In the genomic region with DNA sequence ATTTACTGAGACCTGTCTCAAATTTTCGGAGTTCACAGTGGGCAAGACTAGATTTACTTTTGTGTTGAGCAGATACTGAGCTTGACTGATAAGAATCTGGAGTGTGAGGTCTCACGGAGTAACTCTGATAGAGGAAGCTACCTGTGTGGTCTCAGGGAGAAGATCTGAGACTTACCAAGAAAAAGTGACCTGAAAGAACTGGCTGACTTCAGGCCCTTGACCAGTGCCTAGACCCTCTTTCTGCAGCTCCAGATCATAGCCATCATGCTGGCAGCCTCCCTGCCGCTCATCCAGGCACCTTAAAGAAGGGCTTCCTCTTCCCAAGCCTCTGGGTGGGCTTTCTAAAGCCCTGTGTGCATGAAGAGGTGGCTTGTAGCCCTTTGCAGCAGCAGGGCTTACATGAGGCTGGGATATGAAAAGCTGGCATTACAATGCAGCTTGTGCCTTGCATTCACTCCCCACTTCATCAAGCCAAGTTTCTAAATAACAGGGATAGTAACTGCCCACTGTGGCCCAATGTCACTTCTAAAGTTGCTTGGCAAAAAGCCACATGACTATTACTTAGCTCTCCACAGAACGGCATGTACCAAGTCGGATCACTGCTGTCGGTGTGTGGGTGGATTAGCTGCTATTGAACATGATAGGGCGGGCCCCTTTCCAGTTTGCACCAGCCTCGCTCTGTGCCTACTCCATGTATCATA, we compare ENCODE assay signal across 8 cellular contexts.
DNase-seq lines count a peak whose midpoint lies in the region; ATAC-seq and TF ChIP-seq lines count a peak whose summit lies in the region.
"Not testable (repeated sequence)": the region's sequence is repeated elsewhere in the genome, so short reads cannot be mapped to it uniquely, and the experiment has no call there.

No MANE protein-coding gene starts in this region.

- H2BK5ac ChIP-seq in IMR-90 (ENCODE audit: low read depth, low read length, poor library complexity, severe bottlenecking), result not testable (repeated sequence)

- not testable (repeated sequence) for H3K4ac ChIP-seq in IMR-90 (ENCODE audit: low read depth, low read length)

- intact Hi-C loops in IMR-90 (cut with micrococcal nuclease); left ventricle myocardium superior (cut with micrococcal nuclease); sciatic nerve (cut with DNase I): not testable (repeated sequence)

- not testable (repeated sequence) for H3K56ac ChIP-seq in IMR-90 (ENCODE audit: extremely low read depth, insufficient read depth, low read length)

- not testable (repeated sequence) for H3K4me3 Mint-ChIP-seq in WTC11

- not testable (repeated sequence) for H2BK15ac ChIP-seq in IMR-90 (ENCODE audit: low read depth, low read length)

- H3K9me3 ChIP-seq in IMR-90 (ENCODE audit: control insufficient read depth, insufficient read depth, low read length); lung (ENCODE audit: control insufficient read depth in 2 of 2, insufficient read depth in 1 of 2, low read length in 1 of 2); upper lobe of left lung: not testable (repeated sequence)

- TF ChIP-seq CTCF in IMR-90 (conservative IDR thresholded peaks at IDR 0.05; ENCODE audit: low read depth, low read length); WTC11 (IDR thresholded peaks at IDR 0.05); foreskin keratinocyte (conservative IDR thresholded peaks at IDR 0.05); lung (IDR thresholded peaks at IDR 0.05; ENCODE audit: control extremely low read depth, extremely low read depth); upper lobe of left lung (IDR thresholded peaks at IDR 0.05): not testable (repeated sequence)

- not testable (repeated sequence) for H2BK120ac ChIP-seq in IMR-90 (ENCODE audit: low read depth, low read length)

- TF ChIP-seq POLR2A in IMR-90 (IDR thresholded peaks at IDR 0.05; ENCODE audit: low read depth, low read length); upper lobe of left lung (IDR thresholded peaks at IDR 0.05): not testable (repeated sequence)

- not testable (repeated sequence) for H3K23ac ChIP-seq in IMR-90 (ENCODE audit: low read depth, low read length)

- H3K9me1 ChIP-seq in IMR-90 (ENCODE audit: insufficient read depth, low read length), result not testable (repeated sequence)

- not testable (repeated sequence) for TF ChIP-seq EP300 in upper lobe of left lung (IDR thresholded peaks at IDR 0.05)

- H3K36me3 Mint-ChIP-seq in WTC11; activated naive CD4-positive, alpha-beta T cell treated with anti-CD3 and anti-CD28 coated beads, Interleukin-2, amount 50 U/mL, for 72 hours: not testable (repeated sequence)

- H4K8ac ChIP-seq in IMR-90 (ENCODE audit: low read depth in 2 of 2, low read length in 2 of 2), result not testable (repeated sequence)

- not testable (repeated sequence) for DNase-seq in IMR-90; WTC11 (ENCODE audit: low spot score); activated naive CD4-positive, alpha-beta T cell treated with anti-CD3 and anti-CD28 coated beads, Interleukin-2, amount 50 U/mL, for 72 hours (ENCODE audit: low spot score in 2 of 2); foreskin keratinocyte; left ventricle myocardium superior; lung (ENCODE audit: low spot score); sciatic nerve (ENCODE audit: low spot score); upper lobe of left lung

- POLR2A ChIA-PET in IMR-90 (lab: Charles Lee; ENCODE audit: unreplicated experiment); WTC11 (lab: Charles Lee): not testable (repeated sequence)

- not testable (repeated sequence) for H3K27ac ChIP-seq in IMR-90 (ENCODE audit: insufficient read depth, low read length); foreskin keratinocyte; lung (ENCODE audit: low read depth in 1 of 2, low read length in 1 of 2); upper lobe of left lung

- not testable (repeated sequence) for H2AK5ac ChIP-seq in IMR-90 (ENCODE audit: low read depth, low read length)

- not testable (repeated sequence) for H3K4me1 ChIP-seq in IMR-90 (ENCODE audit: control insufficient read depth, insufficient read depth, low read length); foreskin keratinocyte; lung (ENCODE audit: control insufficient read depth in 2 of 2, insufficient read depth in 2 of 2, low read length in 2 of 2); upper lobe of left lung

- dilution Hi-C loops in IMR-90 (cut with HindIII; ENCODE audit: low sequenced_read_pairs, unreplicated experiment), result not testable (repeated sequence)

- BruUV-seq in IMR-90 (replicated peaks; lab: Mats Ljungman, UMichigan), result not testable (repeated sequence)

- CTCF ChIA-PET in IMR-90 (lab: Yijun Ruan, JAX); WTC11 (lab: Charles Lee): not testable (repeated sequence)

- not testable (repeated sequence) for H3K4me3 ChIP-seq in IMR-90 (ENCODE audit: insufficient read depth, low read depth, low read length); lung; upper lobe of left lung

- not testable (repeated sequence) for H3K18ac ChIP-seq in IMR-90 (ENCODE audit: low read depth, low read length)

- not testable (repeated sequence) for H3K79me1 ChIP-seq in IMR-90 (ENCODE audit: low read depth in 1 of 2, low read length in 2 of 2)

- not testable (repeated sequence) for H2BK20ac ChIP-seq in IMR-90 (ENCODE audit: low read depth, low read length)

- WGBS in IMR-90 (ENCODE audit: extremely low coverage in 2 of 2, insufficient read length in 1 of 2), 2 experiments, result no CpG with 5 or more reads among the region's 8 CpGs
- no CpG with 5 or more reads among the region's 8 CpGs for WGBS in lung, 2 donors
- no CpG with 5 or more reads among the region's 8 CpGs for WGBS in upper lobe of left lung, 2 donors

- not testable (repeated sequence) for H3K27me3 ChIP-seq in IMR-90 (ENCODE audit: control insufficient read depth, insufficient read depth, low read length); foreskin keratinocyte; lung (ENCODE audit: control insufficient read depth, insufficient read depth); upper lobe of left lung

- in situ Hi-C loops in IMR-90 (cut with MboI; ENCODE audit: low sequenced_read_pairs), result not testable (repeated sequence)

- H4K91ac ChIP-seq in IMR-90 (ENCODE audit: insufficient read depth, low read depth, low read length), result not testable (repeated sequence)

- not testable (repeated sequence) for H3K9ac ChIP-seq in IMR-90 (ENCODE audit: low read depth, low read length)

- peak; percentile 70 for ATAC-seq in IMR-90 (ENCODE audit: low read depth)
- peak; percentile 61 for ATAC-seq in WTC11
- ATAC-seq in activated naive CD4-positive, alpha-beta T cell treated with anti-CD3 and anti-CD28 coated beads, Interleukin-2, amount 50 U/mL, for 72 hours, result peak; percentile 48 to 63
- ATAC-seq in foreskin keratinocyte, result peak; percentile 68
- ATAC-seq in left ventricle myocardium superior, result peak; percentile 95
- ATAC-seq in lung (ENCODE audit: insufficient read depth, low FRiP score), result peak; percentile 88
- peak; percentile 97 for ATAC-seq in sciatic nerve
- ATAC-seq in upper lobe of left lung (ENCODE audit: low FRiP score in 2 of 2), result peak; percentile 94 to 97

- not testable (repeated sequence) for H4K5ac ChIP-seq in IMR-90 (ENCODE audit: low read depth, low read length)

- H2AFZ ChIP-seq in IMR-90 (replicated peaks; ENCODE audit: low read length, poor library complexity), result not testable (repeated sequence)

- H4K20me1 ChIP-seq in IMR-90 (ENCODE audit: insufficient read depth, low read length), result not testable (repeated sequence)

- not testable (repeated sequence) for TF ChIP-seq RAD21 in IMR-90 (IDR thresholded peaks at IDR 0.05; ENCODE audit: low read length)

- not testable (repeated sequence) for H3K4me1 Mint-ChIP-seq in WTC11

- not testable (repeated sequence) for H3K27ac Mint-ChIP-seq in WTC11; activated naive CD4-positive, alpha-beta T cell treated with anti-CD3 and anti-CD28 coated beads, Interleukin-2, amount 50 U/mL, for 72 hours

- not testable (repeated sequence) for H3K14ac ChIP-seq in IMR-90 (replicated peaks; ENCODE audit: low read depth, low read length)

- H3K9me3 Mint-ChIP-seq in WTC11; activated naive CD4-positive, alpha-beta T cell treated with anti-CD3 and anti-CD28 coated beads, Interleukin-2, amount 50 U/mL, for 72 hours: not testable (repeated sequence)

- not testable (repeated sequence) for H3K27me3 Mint-ChIP-seq in WTC11 (ENCODE audit: low read depth)

- not testable (repeated sequence) for H2AK9ac ChIP-seq in IMR-90 (replicated peaks; ENCODE audit: low read depth, low read length, poor library complexity)

- not testable (repeated sequence) for H3K36me3 ChIP-seq in IMR-90 (ENCODE audit: control insufficient read depth, insufficient read depth, low read length); lung (ENCODE audit: control insufficient read depth in 2 of 2, insufficient read depth in 2 of 2, low read length in 2 of 2); upper lobe of left lung

- H3K4me2 ChIP-seq in IMR-90 (ENCODE audit: low read depth, low read length), result not testable (repeated sequence)
